In the genomic region with DNA sequence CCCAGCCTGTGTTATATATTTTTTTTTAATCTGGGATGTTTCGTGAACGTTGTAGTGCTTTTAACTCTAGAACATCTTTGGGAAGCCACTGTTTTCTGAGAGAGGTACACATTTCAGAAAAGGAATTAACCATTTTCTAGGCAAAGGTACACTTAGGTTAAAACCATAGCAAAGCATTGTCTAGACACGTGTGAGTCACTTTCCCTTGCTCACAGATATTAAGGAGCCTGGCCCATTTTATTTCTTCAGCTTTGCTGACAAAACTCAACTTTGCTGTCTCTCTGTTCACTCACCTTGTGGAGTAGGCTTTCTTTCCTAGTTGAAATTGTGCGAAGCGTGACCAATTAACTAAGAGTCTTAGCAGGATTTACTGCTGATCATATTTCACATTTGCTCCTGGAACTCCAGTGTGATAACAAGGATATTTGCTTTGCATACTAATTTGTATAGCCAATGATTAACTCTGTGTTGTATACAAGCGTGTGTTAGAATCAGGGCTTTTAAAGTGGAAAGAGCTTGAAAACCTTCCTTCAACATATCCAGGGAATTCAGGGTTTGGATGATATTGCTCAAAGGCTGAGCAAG, we compare ENCODE assay signal across 18 cellular contexts.
DNase-seq lines count a peak whose midpoint lies in the region; ATAC-seq, FAIRE-seq and TF ChIP-seq lines count a peak whose summit lies in the region.
"Had no signal": no experiment of that assay in that cellular context is flagged by ENCODE, and none has a peak within 500 bp of the region (broad histone marks: within the 10 kb centered on the region; RNA-seq: fewer than 3 reads in every experiment).

No MANE protein-coding gene starts in this region.

- CTCF ChIA-PET in A673 (lab: Charles Lee) (interaction anchor here (0.7 kb wide), 1 partner anchor 1143 kb away, joined by 3 read pairs; no protein-coding TSS in a partner anchor), endothelial cell of umbilical vein (lab: Charles Lee) (interaction anchor here (1.4 kb wide), 1 partner anchor 8 kb away, joined by 3 read pairs; no protein-coding TSS in a partner anchor)
- CTCF ChIA-PET in activated naive CD4-positive, alpha-beta T cell treated with anti-CD3 and anti-CD28 coated beads for 36 hours (lab: Charles Lee): no interaction called here

- no peaks in the 10 kb centered on the region for H4K20me1 ChIP-seq in endothelial cell of umbilical vein (replicated peaks; ENCODE audit: control insufficient read depth, extremely low read depth, insufficient read depth, low read length)
- H4K20me1 ChIP-seq: BLaER1 had no signal

- H3K27ac ChIP-seq in A673 (ENCODE audit: low read depth, low read length, poor library complexity, severe bottlenecking) (no peak overlapping the region), RWPE2 (ENCODE audit: poor library complexity, severe bottlenecking) (no peak overlapping the region), endothelial cell of umbilical vein (ENCODE audit: insufficient read depth, low read depth, low read length) (no peak overlapping the region)
- H3K27ac ChIP-seq: BLaER1 had no signal

- no peaks in the 10 kb centered on the region for H3K79me2 ChIP-seq in endothelial cell of umbilical vein (ENCODE audit: control insufficient read depth, insufficient read depth, low read length)

- BruUV-seq in A673 (replicated peaks; lab: Mats Ljungman, UMichigan) (no TSS peak), endothelial cell of umbilical vein (replicated peaks; lab: Mats Ljungman, UMichigan) (no TSS peak)

- H3K27me3 ChIP-seq in A673 (replicated peaks; ENCODE audit: insufficient read depth, low read depth, low read length, poor library complexity) (no peaks in the 10 kb centered on the region), RWPE2 (ENCODE audit: insufficient read depth, poor library complexity, severe bottlenecking) (no peaks in the 10 kb centered on the region), endothelial cell of umbilical vein (ENCODE audit: control insufficient read depth in 2 of 2, insufficient read depth in 2 of 2, low read length in 2 of 2) (no peaks in the 10 kb centered on the region)
- H3K27me3 ChIP-seq: BLaER1 had no signal

- no peak overlapping the region for H3K4me2 ChIP-seq in endothelial cell of umbilical vein (ENCODE audit: insufficient read depth, low read length)
- H3K4me2 ChIP-seq: BLaER1 had no signal

- TF ChIP-seq POLR2A in endothelial cell of umbilical vein (IDR thresholded peaks at IDR 0.05; ENCODE audit: low read depth, low read length): no peak

- no peak overlapping the region for H3K27ac Mint-ChIP-seq in activated naive CD4-positive, alpha-beta T cell treated with anti-CD3 and anti-CD28 coated beads for 36 hours
- H3K27ac Mint-ChIP-seq: CD8-positive, alpha-beta T cell had no signal

- POLR2A ChIA-PET in A673 (lab: Charles Lee; ENCODE audit: low non-redundant PET): no interaction called here
- POLR2A ChIA-PET in endothelial cell of umbilical vein (lab: Charles Lee): no interaction called here

- peaks cover 15% of the 10 kb centered on the region for H3K27me3 Mint-ChIP-seq in activated naive CD4-positive, alpha-beta T cell treated with anti-CD3 and anti-CD28 coated beads for 36 hours (ENCODE audit: low read depth)

- DNase-seq in A673 (ENCODE audit: low spot score) (peak; percentile 32), RWPE2 (ENCODE audit: low spot score) (no peak), endothelial cell of umbilical vein (ENCODE audit: low read depth, low spot score) (peak; percentile 15), left colon (no peak), AML-193 (lab: John Stamatoyannopoulos, UW) (no peak)
- DNase-seq in activated naive CD4-positive, alpha-beta T cell treated with anti-CD3 and anti-CD28 coated beads for 36 hours: no peak
- no peak for DNase-seq in central memory CD4-positive, alpha-beta T cell
- DNase-seq: CD8-positive, alpha-beta T cell; DMS79; NCI-H1092 treated with DMSO at 0.1 percent for 48 hours; NCI-H2081 treated with DMSO at 0.1 percent for 48 hours; NCI-H2227 treated with DMSO at 0.1 percent for 48 hours; NCI-H510A treated with DMSO at 0.1 percent for 48 hours; SHP77 treated with DMSO at 0.1 percent for 48 hours had no signal

- H2AFZ ChIP-seq in endothelial cell of umbilical vein (ENCODE audit: low read depth, low read length): no peak overlapping the region

- TF ChIP-seq CTCF in A673 (conservative IDR thresholded peaks at IDR 0.05; ENCODE audit: low read depth, low read length): no peak
- TF ChIP-seq CTCF in RWPE2 (IDR thresholded peaks at IDR 0.05; ENCODE audit: poor library complexity, severe bottlenecking): no peak
- no peak for TF ChIP-seq CTCF in endothelial cell of umbilical vein (IDR thresholded peaks at IDR 0.05; ENCODE audit: extremely low read depth in 1 of 2, insufficient read depth in 1 of 2, low read depth in 1 of 2, low read length in 2 of 2)

- H3K9me1 ChIP-seq in endothelial cell of umbilical vein (replicated peaks; ENCODE audit: control insufficient read depth, extremely low read depth, insufficient read depth, low read length): no peaks in the 10 kb centered on the region

- no peak overlapping the region for H3K4me3 Mint-ChIP-seq in activated naive CD4-positive, alpha-beta T cell treated with anti-CD3 and anti-CD28 coated beads for 36 hours
- H3K4me3 Mint-ChIP-seq: CD8-positive, alpha-beta T cell had no signal

- no peaks in the 10 kb centered on the region for H3K36me3 ChIP-seq in A673 (ENCODE audit: insufficient read depth, low read length, poor library complexity, severe bottlenecking)
- no peaks in the 10 kb centered on the region for H3K36me3 ChIP-seq in RWPE2 (ENCODE audit: low read depth)
- H3K36me3 ChIP-seq in endothelial cell of umbilical vein (ENCODE audit: control insufficient read depth in 2 of 2, extremely low read depth in 1 of 2, insufficient read depth in 2 of 2, low read length in 2 of 2): no peaks in the 10 kb centered on the region
- H3K36me3 ChIP-seq: BLaER1, HAP-1 had no signal

- no peaks in the 10 kb centered on the region for H3K4me1 Mint-ChIP-seq in activated naive CD4-positive, alpha-beta T cell treated with anti-CD3 and anti-CD28 coated beads for 36 hours (ENCODE audit: low read depth)

- intact Hi-C loops in A673 (cut with micrococcal nuclease; ENCODE audit: unreplicated experiment): no loop called here
- intact Hi-C loops in endothelial cell of umbilical vein (cut with micrococcal nuclease): loop anchor here (10.0 kb wide), 1 partner anchor 396 kb away; no protein-coding TSS in a partner anchor
- intact Hi-C loops in left colon (cut with DNase I, micrococcal nuclease): no loop called here
- intact Hi-C loops in activated naive CD4-positive, alpha-beta T cell treated with anti-CD3 and anti-CD28 coated beads for 36 hours (cut with micrococcal nuclease): no loop called here

- no peak for FAIRE-seq in endothelial cell of umbilical vein (lab: Jason Lieb, UNC)
- FAIRE-seq: D721Med had no signal

- peaks cover 8% of the 10 kb centered on the region for H3K9me3 ChIP-seq in A673 (ENCODE audit: low read depth, low read length, poor library complexity, severe bottlenecking)
- no peaks in the 10 kb centered on the region for H3K9me3 ChIP-seq in RWPE2 (ENCODE audit: severe bottlenecking)
- no peaks in the 10 kb centered on the region for H3K9me3 ChIP-seq in endothelial cell of umbilical vein (replicated peaks; ENCODE audit: control insufficient read depth, insufficient read depth, low read length)
- H3K9me3 ChIP-seq: BLaER1, HAP-1 had no signal

- H3K4me1 ChIP-seq in A673 (ENCODE audit: insufficient read depth, low read length, poor library complexity, severe bottlenecking) (peaks cover 20% of the 10 kb centered on the region), RWPE2 (ENCODE audit: insufficient read depth, poor library complexity, severe bottlenecking) (no peaks in the 10 kb centered on the region), endothelial cell of umbilical vein (ENCODE audit: control insufficient read depth, extremely low read depth, insufficient read depth, low read length) (no peaks in the 10 kb centered on the region)
- H3K4me1 ChIP-seq: BLaER1, HAP-1 had no signal

- no peak overlapping the region for H3K4me3 ChIP-seq in A673 (ENCODE audit: low read depth, low read length, poor library complexity, severe bottlenecking)
- no peak overlapping the region for H3K4me3 ChIP-seq in RWPE2 (ENCODE audit: severe bottlenecking)
- no peak overlapping the region for H3K4me3 ChIP-seq in endothelial cell of umbilical vein (replicated peaks in 1 of 3; ENCODE audit: insufficient read depth in 1 of 3, low read depth in 1 of 3, low read length in 3 of 3)
- H3K4me3 ChIP-seq: BLaER1, HAP-1 had no signal

- H3K9me3 Mint-ChIP-seq in activated naive CD4-positive, alpha-beta T cell treated with anti-CD3 and anti-CD28 coated beads for 36 hours: no peaks in the 10 kb centered on the region

- H3K9ac ChIP-seq in endothelial cell of umbilical vein (replicated peaks; ENCODE audit: extremely low read depth, insufficient read depth, low read length): no peak overlapping the region
- H3K9ac ChIP-seq: BLaER1 had no signal

- H3K36me3 Mint-ChIP-seq in activated naive CD4-positive, alpha-beta T cell treated with anti-CD3 and anti-CD28 coated beads for 36 hours (ENCODE audit: low read depth): no peaks in the 10 kb centered on the region
- H3K36me3 Mint-ChIP-seq: CD8-positive, alpha-beta T cell had no signal

- ATAC-seq in RWPE2 (ENCODE audit: low read depth) (peak; percentile 55; the same call in 2 of the 3 replicates), left colon (peak; percentile 87), HG02623 (IDR thresholded peaks at IDR 0.05; ENCODE audit: unreplicated experiment) (no peak)
- ATAC-seq: CD8-positive, alpha-beta T cell had no signal

- dilution Hi-C loops in endothelial cell of umbilical vein (cut with MboI; ENCODE audit: extremely low pct_ligation_motif_present, low sequenced_read_pairs): no loop called here

TF ChIP-seq in endothelial cell of umbilical vein, 7 proteins besides CTCF, POLR2A, EP300 and RAD21:
- TF ChIP-seq POLR2AphosphoS5 (IDR thresholded peaks at IDR 0.05; ENCODE audit: insufficient read depth, low read depth, low read length) (no peak), JUN (IDR thresholded peaks at IDR 0.05; ENCODE audit: borderline replicate concordance, insufficient read depth, insufficient read length, low read depth) (no peak), GATA2 (IDR thresholded peaks at IDR 0.05; ENCODE audit: insufficient read depth, insufficient read length, low read depth, low read length) (no peak), MYC (IDR thresholded peaks at IDR 0.05; ENCODE audit: low read depth, low read length) (no peak), FOS (IDR thresholded peaks at IDR 0.05; ENCODE audit: borderline replicate concordance, insufficient read depth, low read length) (no peak), EZH2 (IDR thresholded peaks at IDR 0.05; ENCODE audit: borderline replicate concordance, low read depth, low read length, severe bottlenecking) (no peak)
- TF ChIP-seq, protein P1, sequence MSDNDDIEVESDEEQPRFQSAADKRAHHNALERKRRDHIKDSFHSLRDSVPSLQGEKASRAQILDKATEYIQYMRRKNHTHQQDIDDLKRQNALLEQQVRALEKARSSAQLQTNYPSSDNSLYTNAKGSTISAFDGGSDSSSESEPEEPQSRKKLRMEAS (IDR thresholded peaks at IDR 0.05; ENCODE audit: insufficient read depth, insufficient read length): no peak

Comparison
In these comparisons a context has a peak if more than half of its experiments do, and no peak if none do; other contexts are left out.
1. DNase-seq: peak in A673 (single experiment) and endothelial cell of umbilical vein (single experiment); none in RWPE2 (single experiment), left colon (0 of 2), AML-193 (0 of 2), activated naive CD4-positive, alpha-beta T cell treated with anti-CD3 and anti-CD28 coated beads for 36 hours (single experiment) and central memory CD4-positive, alpha-beta T cell (single experiment).